5 cellular contexts compared by ENCODE assay signal in the genomic region with DNA sequence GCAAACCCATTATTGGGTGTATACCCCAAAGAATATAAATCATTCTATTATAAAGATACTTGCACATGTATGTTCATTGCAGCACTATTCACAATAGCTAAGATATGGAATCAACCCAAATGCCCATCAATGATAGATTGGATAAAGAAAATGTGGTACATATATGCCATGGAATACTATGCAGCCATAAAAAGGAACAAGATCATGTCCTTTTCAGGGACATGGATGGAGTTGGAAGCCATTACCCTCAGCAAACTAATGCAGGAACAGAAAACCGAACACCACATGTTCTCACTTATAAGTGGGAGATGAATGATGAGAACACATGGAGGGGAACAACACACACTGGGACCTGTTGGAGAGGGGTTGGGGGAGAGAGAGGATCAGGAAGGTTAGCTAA. TPM values are rescaled to one million over a fixed set of nuclear protein-coding genes. Genes with fewer than 3 reads are reported as not detected.
"Had no signal": no experiment of that assay in that cellular context is flagged by ENCODE, and none has a peak within 500 bp of the region (broad histone marks: within the 10 kb centered on the region; RNA-seq: fewer than 3 reads in every experiment).

No MANE protein-coding gene starts in this region.

RNA-seq across cellular contexts. Expression of a gene that starts 16.1 kb away (rescaled TPM):
- total RNA-seq: HT-29, NCI-H460, PC-9, RPMI7951, SJCRH30 had no signal

RNA-seq across cellular contexts. Expression of a gene that starts 40.2 kb away (rescaled TPM):
- total RNA-seq: HT-29, NCI-H460, PC-9, RPMI7951, SJCRH30 had no signal
